ENCODE assay signal across 22 cellular contexts in genomic region chr7:140684066-140684950, GRCh38. TPM values are rescaled to one million over a fixed set of nuclear protein-coding genes. Genes with fewer than 3 reads are reported as not detected.
DNase-seq lines count a peak whose midpoint lies in the region; ATAC-seq, FAIRE-seq and TF ChIP-seq lines count a peak whose summit lies in the region.
"Had no signal": no experiment of that assay in that cellular context is flagged by ENCODE, and none has a peak within 500 bp of the region (broad histone marks: within the 10 kb centered on the region; RNA-seq: fewer than 3 reads in every experiment).

No MANE protein-coding gene starts in this region.

- H3K18ac ChIP-seq in H9 (ENCODE audit: insufficient read length, low read depth, low read length) = no peak overlapping the region

- H4K8ac ChIP-seq in H9 (replicated peaks; ENCODE audit: insufficient read length, low read depth, low read length) = no peak overlapping the region

- H3K4me3 Mint-ChIP-seq in H9 (no peak overlapping the region), memory B cell (no peak overlapping the region)
- H3K4me3 Mint-ChIP-seq: activated naive CD8-positive, alpha-beta T cell treated with anti-CD3 and anti-CD28 coated beads for 36 hours; immature natural killer cell had no signal

- no peak overlapping the region for H4K91ac ChIP-seq in H9 (ENCODE audit: insufficient read length, low read depth, low read length)

- no peak overlapping the region for H2BK12ac ChIP-seq in H9 (ENCODE audit: insufficient read length, low read depth, low read length)

- H3K9me3 Mint-ChIP-seq in H9 (no peaks in the 10 kb centered on the region), memory B cell (no peaks in the 10 kb centered on the region)
- H3K9me3 Mint-ChIP-seq: activated naive CD8-positive, alpha-beta T cell treated with anti-CD3 and anti-CD28 coated beads for 36 hours; immature natural killer cell had no signal

- no peak overlapping the region for H3K9ac ChIP-seq in H9 (ENCODE audit: extremely low read depth, insufficient read length, low read length)
- H3K9ac ChIP-seq in K562 (ENCODE audit: insufficient read depth in 1 of 2, low read depth in 2 of 2, low read length in 2 of 2) = peak overlapping the region in 1 of 2 experiments; percentile 20; a peak in 1 of 4 replicates
- H3K9ac ChIP-seq: SK-N-SH had no signal

- BruUV-seq in K562 (replicated peaks; lab: Mats Ljungman, UMichigan) = no TSS peak

- H3K79me1 ChIP-seq in H9 (ENCODE audit: insufficient read depth, low read depth, low read length, poor library complexity, severe bottlenecking) = no peaks in the 10 kb centered on the region

- WGBS in H9 (ENCODE audit: extremely low coverage, insufficient read length, low lambda C conversion rate) = no CpG with 5 or more reads among the region's 20 CpGs
- WGBS in K562 (ENCODE audit: insufficient coverage, low coverage, missing lambda C conversion rate) = 59% methylated on average over 20 of the region's 20 CpGs
- WGBS in spleen, 5 donors = 89 to 96% (median 91%) methylated on average over 20 of the region's 20 CpGs

- no peak overlapping the region for H2BK20ac ChIP-seq in H9 (ENCODE audit: low read depth, low read length, poor library complexity, severe bottlenecking)

- H3K4me1 ChIP-seq in H9 (ENCODE audit: insufficient read depth, low read length) (no peaks in the 10 kb centered on the region), K562 (replicated peaks in 1 of 2; ENCODE audit: control insufficient read depth in 2 of 2, insufficient read depth in 2 of 2, low read length in 2 of 2) (peaks cover 0 to 3% of the 10 kb centered on the region in 2 experiments; a peak in 1 of 5 replicates), spleen (no peaks in the 10 kb centered on the region)
- H3K4me1 ChIP-seq: esophagus muscularis mucosa, testis had no signal

- H3K4me1 Mint-ChIP-seq in H9 (peaks cover 0 to 7% of the 10 kb centered on the region in 2 experiments; a peak in 2 of 4 replicates), memory B cell (no peaks in the 10 kb centered on the region)
- H3K4me1 Mint-ChIP-seq: activated naive CD8-positive, alpha-beta T cell treated with anti-CD3 and anti-CD28 coated beads for 36 hours; immature natural killer cell had no signal

- CTCF ChIA-PET in K562 (lab: Yijun Ruan, JAX; ENCODE audit: low intra/inter-chr PET ratio) = no interaction called here

- no peak overlapping the region for H3K23ac ChIP-seq in H9 (ENCODE audit: insufficient read length, low read depth, low read length)

- TF ChIP-seq EP300 in K562 (IDR thresholded peaks at IDR 0.05; ENCODE audit: low read length) = no peak

- no peak overlapping the region for H3K56ac ChIP-seq in H9 (ENCODE audit: insufficient read length, low read depth, low read length)

- H3K4me2 ChIP-seq in H9 (ENCODE audit: insufficient read depth, insufficient read length, low read length) (no peak overlapping the region), K562 (ENCODE audit: insufficient read depth, low read length) (no peak overlapping the region)
- H3K4me2 ChIP-seq: SK-N-SH had no signal

- no peak overlapping the region for H3K14ac ChIP-seq in H9 (ENCODE audit: insufficient read depth, low read length)

- no peak overlapping the region for H2AFZ ChIP-seq in H9 (ENCODE audit: low read length)
- H2AFZ ChIP-seq in K562 (ENCODE audit: low read depth, low read length) = no peak overlapping the region

- H4K5ac ChIP-seq in H9 (ENCODE audit: insufficient read length, low read depth, low read length) = no peak overlapping the region

- H3K4me3 ChIP-seq in K562 = no peak overlapping the region
- H3K4me3 ChIP-seq in spleen = no peak overlapping the region
- H3K4me3 ChIP-seq: esophagus muscularis mucosa, mucosa of descending colon, skin epidermis, testis had no signal

- no peak overlapping the region for H3K27ac ChIP-seq in H9 (ENCODE audit: insufficient read length, low read depth, low read length)
- H3K27ac ChIP-seq in K562 (ENCODE audit: extremely low read depth, low read depth, low read length) = no peak overlapping the region
- H3K27ac ChIP-seq in spleen = no peak overlapping the region
- H3K27ac ChIP-seq: esophagus muscularis mucosa, skin epidermis, testis had no signal

- TF ChIP-seq CTCF in H9 (conservative IDR thresholded peaks at IDR 0.05) (no peak), K562 (IDR thresholded peaks at IDR 0.05 in 2 of 3, conservative IDR thresholded peaks at IDR 0.05 in 1 of 3; ENCODE audit: insufficient read depth in 2 of 3, low read depth in 1 of 3, low read length in 3 of 3) (no peak), spleen (IDR thresholded peaks at IDR 0.05 in 8 of 11, conservative IDR thresholded peaks at IDR 0.05 in 3 of 11) (no peak)

- H3K27ac Mint-ChIP-seq in H9 (peak overlapping the region in 2 of 3 experiments; percentile 2 to 83; a peak in 3 of 7 replicates), memory B cell (peak overlapping the region; percentile 12)
- H3K27ac Mint-ChIP-seq: activated naive CD8-positive, alpha-beta T cell treated with anti-CD3 and anti-CD28 coated beads for 36 hours had no signal

- TF ChIP-seq POLR2A in K562 (conservative IDR thresholded peaks at IDR 0.05) = no peak
- no peak for TF ChIP-seq POLR2A in spleen (IDR thresholded peaks at IDR 0.05)

- H3K79me2 ChIP-seq in H9 (ENCODE audit: insufficient read depth, low read length) = no peaks in the 10 kb centered on the region
- H3K79me2 ChIP-seq in K562 (ENCODE audit: control insufficient read depth, insufficient read depth, low read length) = no peaks in the 10 kb centered on the region

- no peak overlapping the region for H2AK5ac ChIP-seq in H9 (ENCODE audit: insufficient read length, low read length)

- H2BK120ac ChIP-seq in H9 (ENCODE audit: low read depth, low read length, poor library complexity, severe bottlenecking) = no peak overlapping the region

- no peak for FAIRE-seq in K562 (lab: Jason Lieb, UNC)
- FAIRE-seq: frontal cortex had no signal

- POLR2A ChIA-PET in K562 (lab: Yijun Ruan, JAX) = interaction anchor here (0.7 to 2.2 kb wide), 3 partner anchors 9 to 322 kb away, joined by 4 to 7 read pairs (median 6); partner anchors contain the start of gene NDUFB2

- no peaks in the 10 kb centered on the region for H3K9me1 ChIP-seq in K562 (ENCODE audit: control insufficient read depth, insufficient read depth, low read length)

- H3T11ph ChIP-seq in H9 (ENCODE audit: low read length) = no peak overlapping the region

- no peaks in the 10 kb centered on the region; the same call in 1 of the 2 replicates for H3K27me3 ChIP-seq in H9 (ENCODE audit: insufficient read depth, low read length)
- H3K27me3 ChIP-seq in K562 (ENCODE audit: control insufficient read depth in 2 of 2, insufficient read depth in 2 of 2, low read length in 2 of 2) = no peaks in the 10 kb centered on the region
- no peaks in the 10 kb centered on the region for H3K27me3 ChIP-seq in spleen (replicated peaks in 1 of 7)
- H3K27me3 ChIP-seq: esophagus muscularis mucosa, testis had no signal

- intact Hi-C loops in K562 (cut with micrococcal nuclease) (no loop called here), spleen (cut with DNase I; ENCODE audit: low total_unique reads) (no loop called here)

- in situ Hi-C loops in K562 (cut with MboI) = no loop called here

- H2BK5ac ChIP-seq in H9 (ENCODE audit: insufficient read length, low read length) = no peak overlapping the region

- no peak overlapping the region for H2BK15ac ChIP-seq in H9 (ENCODE audit: low read depth, low read length)

- peak; percentile 11; the same call in 1 of the 3 replicates for ATAC-seq in K562
- ATAC-seq in memory B cell (ENCODE audit: low read depth) = no peak
- ATAC-seq in SK-N-SH treated with all-trans-retinoic acid at 6 μM for 48 hours = no peak
- no peak for ATAC-seq in HG02623 (IDR thresholded peaks at IDR 0.05; ENCODE audit: unreplicated experiment)
- ATAC-seq: left ventricle myocardium superior, mucosa of descending colon had no signal

- no peak for TF ChIP-seq RAD21 in K562 (CRISPR knock-in tag; conservative IDR thresholded peaks at IDR 0.05 in 1 of 2, IDR thresholded peaks at IDR 0.05 in 1 of 2)

- DNase-seq in H9 (no peak), K562 (ENCODE audit: extremely low read depth in 1 of 4, low spot score in 3 of 4) (no peak), memory B cell (ENCODE audit: low spot score in 2 of 2) (no peak), spleen (peak; percentile 72), cerebellar nuclear complex (lab: John Stamatoyannopoulos, UW) (no peak)
- DNase-seq: activated CD4-positive, alpha-beta T cell treated with anti-CD3 and anti-CD28 coated beads for 48 hours; activated naive CD8-positive, alpha-beta T cell treated with anti-CD3 and anti-CD28 coated beads for 36 hours; effector memory CD4-positive, alpha-beta T cell; immature natural killer cell; left ventricle myocardium superior; mucosa of descending colon; NCI-H2029 treated with DMSO at 0.1 percent for 48 hours; NCI-H345; SK-N-SH; stimulated activated CD4-positive, alpha-beta T cell treated with anti-CD3 and anti-CD28 coated beads, Interleukin-1b, Interleukin-23, amount 100 ng/mL, for 48 hours; testis had no signal

- H3K23me2 ChIP-seq in H9 (ENCODE audit: insufficient read length, low read depth, low read length, poor library complexity, severe bottlenecking) = no peaks in the 10 kb centered on the region

- H3K4ac ChIP-seq in H9 (ENCODE audit: low read depth, low read length) = no peak overlapping the region

- H3K36me3 Mint-ChIP-seq in H9 (ENCODE audit: insufficient read depth in 1 of 3, low read depth in 3 of 3) (peaks cover 0 to 29% (median 9%) of the 10 kb centered on the region in 3 experiments; a peak in 5 of 7 replicates), memory B cell (peaks cover 32% of the 10 kb centered on the region)

- H3K9me3 ChIP-seq in H9 (ENCODE audit: control insufficient read depth, low read depth, low read length) = no peaks in the 10 kb centered on the region
- no peaks in the 10 kb centered on the region for H3K9me3 ChIP-seq in K562 (replicated peaks; ENCODE audit: control insufficient read depth, insufficient read depth, low read depth, low read length)
- no peaks in the 10 kb centered on the region for H3K9me3 ChIP-seq in spleen
- H3K9me3 ChIP-seq: esophagus muscularis mucosa, mucosa of descending colon, SK-N-SH, testis had no signal

- H3K36me3 ChIP-seq in K562 (ENCODE audit: control insufficient read depth, insufficient read depth, low read length) (0 out of 3 replicates have a peak, but pooled peaks cover 3% of the 10 kb centered on the region), spleen (peaks cover 0 to 100% (median 36%) of the 10 kb centered on the region in 6 donors)

- H4K20me1 ChIP-seq in H9 (ENCODE audit: control insufficient read depth, insufficient read depth, insufficient read length) (no peaks in the 10 kb centered on the region), K562 (replicated peaks; ENCODE audit: control insufficient read depth, insufficient read depth, low read length) (peaks cover 7% of the 10 kb centered on the region; the same call in 1 of the 2 replicates)

- H3K27me3 Mint-ChIP-seq in H9 (ENCODE audit: low read depth) (no peaks in the 10 kb centered on the region; the same call in 1 of the 2 replicates), memory B cell (no peaks in the 10 kb centered on the region)
- H3K27me3 Mint-ChIP-seq: activated naive CD8-positive, alpha-beta T cell treated with anti-CD3 and anti-CD28 coated beads for 36 hours had no signal

RNA-seq across cellular contexts. Expression of gene ADCK2, which starts 11.6 kb away (rescaled TPM):
- 12.3 and 12.4 TPM in 2 replicates for total RNA-seq in H9 (2021)
- total RNA-seq in K562 (2011; cell fraction: chromatin; rRNA removed; ENCODE audit: low replicate concordance) = 7.9 and 18.9 TPM in 2 replicates
- 18.3 and 25.7 TPM in 2 replicates for total RNA-seq in K562 (2011; cell fraction: nucleolus; rRNA removed)
- 16.6 and 17.8 TPM in 2 replicates for total RNA-seq in K562 (2011; cell fraction: nucleoplasm; rRNA removed)
- total RNA-seq in K562 (2014; rRNA removed) = 10.6 and 12.9 TPM in 2 replicates
- 9.1 and 10.3 TPM in 2 replicates for total RNA-seq in K562 (2014; rRNA removed; fragmentation: Illumina TruSeq; extraction: Trizol)
- total RNA-seq in K562 (2015; rRNA removed; fragmentation: Illumina TruSeq; extraction: Trizol) = 13.3 and 13.8 TPM in 2 replicates
- 13.8 and 14.3 TPM in 2 replicates for total RNA-seq in K562 (2021)
- 12.0 and 12.8 TPM in 2 replicates for polyA plus RNA-seq in K562 (2011; rRNA removed)
- 9.7 and 13.6 TPM in 2 replicates for polyA plus RNA-seq in K562 (2011; cell fraction: cytosol; rRNA removed)
- polyA plus RNA-seq in K562 (2011; cell fraction: nucleus; rRNA removed) = 7.2 and 7.7 TPM in 2 replicates
- polyA plus RNA-seq in K562 (2012) = 12.2 and 28.1 TPM in 2 replicates
- polyA plus RNA-seq in K562 (2014; fragmentation: Illumina TruSeq; extraction: Trizol) = 7.7 and 9.4 TPM in 2 replicates
- polyA plus RNA-seq in K562 (2014; fragmentation: Nextera tagmentation; extraction: Ambion mirVana) = 1 to 10 TPM in 1 of 2 experiments, under 1 TPM in 1; 0.08 to 1.1 TPM
- polyA plus RNA-seq in K562 (2014; rRNA removed) = 9.7 and 10.1 TPM in 2 replicates
- polyA minus RNA-seq in K562 (2011; rRNA and poly(A)+ RNA removed) = 13.7 and 15.8 TPM in 2 replicates
- 9.4 and 9.5 TPM in 2 replicates for polyA minus RNA-seq in K562 (2011; cell fraction: cytosol; rRNA and poly(A)+ RNA removed)
- 5.8 and 8.3 TPM in 2 replicates for polyA minus RNA-seq in K562 (2011; cell fraction: nucleus; rRNA and poly(A)+ RNA removed)
- total RNA-seq in spleen = 10 to 100 TPM; 16.9 to 25.2 (median 20.4) TPM
- polyA plus RNA-seq in spleen = 10 to 100 TPM; 10.6 to 15.6 (median 11.9) TPM

RNA-seq across cellular contexts. Expression of gene NDUFB2, which starts 12.2 kb away (rescaled TPM):
- total RNA-seq in H9 (2021) (177 and 185 TPM in 2 replicates), K562 (2014; rRNA removed) (303 and 359 TPM in 2 replicates), K562 (2014; rRNA removed; fragmentation: Illumina TruSeq; extraction: Trizol) (320 and 326 TPM in 2 replicates), K562 (2015; rRNA removed; fragmentation: Illumina TruSeq; extraction: Trizol) (273 and 287 TPM in 2 replicates), K562 (2021) (304 and 329 TPM in 2 replicates), spleen (100 to 1,000 TPM; 104 to 235 (median 123) TPM)
- 79.2 and 130 TPM in 2 replicates for total RNA-seq in K562 (2011; cell fraction: chromatin; rRNA removed; ENCODE audit: low replicate concordance)
- 76.4 and 80.7 TPM in 2 replicates for total RNA-seq in K562 (2011; cell fraction: nucleolus; rRNA removed)
- 109 and 165 TPM in 2 replicates for total RNA-seq in K562 (2011; cell fraction: nucleoplasm; rRNA removed)
- polyA plus RNA-seq in K562 (2011; rRNA removed) (540 and 563 TPM in 2 replicates), K562 (2014; fragmentation: Illumina TruSeq; extraction: Trizol) (220 and 292 TPM in 2 replicates), K562 (2014; fragmentation: Nextera tagmentation; extraction: Ambion mirVana) (1,000 to 10,000 TPM; 1,937 to 2,075 TPM), K562 (2014; rRNA removed) (465 and 510 TPM in 2 replicates), spleen (100 to 1,000 TPM; 155 to 370 (median 238) TPM)
- 1,462 and 1,579 TPM in 2 replicates for polyA plus RNA-seq in K562 (2011; cell fraction: cytosol; rRNA removed)
- 200 and 270 TPM in 2 replicates for polyA plus RNA-seq in K562 (2011; cell fraction: nucleus; rRNA removed)
- 195 and 484 TPM in 2 replicates for polyA plus RNA-seq in K562 (2012)
- polyA minus RNA-seq in K562 (2011; rRNA and poly(A)+ RNA removed) = 64.1 and 78.0 TPM in 2 replicates
- 36.6 and 38.4 TPM in 2 replicates for polyA minus RNA-seq in K562 (2011; cell fraction: cytosol; rRNA and poly(A)+ RNA removed)
- 20.3 and 43.4 TPM in 2 replicates for polyA minus RNA-seq in K562 (2011; cell fraction: nucleus; rRNA and poly(A)+ RNA removed)

RNA-seq across cellular contexts. Expression of gene DENND2A, which starts 43.7 kb away (rescaled TPM):
- total RNA-seq in H9 (2021) = 7.3 and 8.2 TPM in 2 replicates
- not detected in 2 replicates for total RNA-seq in K562 (2011; cell fraction: chromatin; rRNA removed; ENCODE audit: low replicate concordance)
- total RNA-seq in K562 (2011; cell fraction: nucleolus; rRNA removed) = not detected in 2 replicates
- total RNA-seq in K562 (2011; cell fraction: nucleoplasm; rRNA removed) = not detected in 2 replicates
- not detected in 2 replicates for total RNA-seq in K562 (2014; rRNA removed)
- total RNA-seq in K562 (2014; rRNA removed; fragmentation: Illumina TruSeq; extraction: Trizol) = not detected in 2 replicates
- not detected in 2 replicates for total RNA-seq in K562 (2015; rRNA removed; fragmentation: Illumina TruSeq; extraction: Trizol)
- total RNA-seq in K562 (2021) = 0.16 TPM in 1 of 2 replicates, not detected in the other
- not detected in 2 replicates for polyA plus RNA-seq in K562 (2011; rRNA removed)
- polyA plus RNA-seq in K562 (2011; cell fraction: cytosol; rRNA removed) = not detected in 2 replicates
- 0.18 TPM in 1 of 2 replicates, not detected in the other for polyA plus RNA-seq in K562 (2011; cell fraction: nucleus; rRNA removed)
- not detected in 2 replicates for polyA plus RNA-seq in K562 (2012)
- polyA plus RNA-seq in K562 (2014; fragmentation: Illumina TruSeq; extraction: Trizol) = not detected in 2 replicates
- not detected for polyA plus RNA-seq in K562 (2014; fragmentation: Nextera tagmentation; extraction: Ambion mirVana)
- not detected in 2 replicates for polyA plus RNA-seq in K562 (2014; rRNA removed)
- not detected in 2 replicates for polyA minus RNA-seq in K562 (2011; rRNA and poly(A)+ RNA removed)
- not detected in 2 replicates for polyA minus RNA-seq in K562 (2011; cell fraction: cytosol; rRNA and poly(A)+ RNA removed)
- not detected in 2 replicates for polyA minus RNA-seq in K562 (2011; cell fraction: nucleus; rRNA and poly(A)+ RNA removed)
- 10 to 100 TPM in 6 of 7 donors, 1 to 10 TPM in 1; 9.6 to 35.3 (median 19.9) TPM for total RNA-seq in spleen
- polyA plus RNA-seq in spleen = 1 to 10 TPM; 1.9 to 7.7 (median 6.6) TPM
- total RNA-seq: activated naive CD8-positive, alpha-beta T cell treated with anti-CD3 and anti-CD28 coated beads for 36 hours; T-helper 2 cell treated with Interferon-gamma antibody and Interleukin-4, amounts not matched to agents 100 ng/mL and 5 ng/mL, for 36 hours had no signal
- polyA plus RNA-seq: immature natural killer cell had no signal
